Comparison of ENCODE assay signal across 19 cellular contexts in genomic region chr1:209849388-209849787, GRCh38. TPM values are rescaled to one million over a fixed set of nuclear protein-coding genes. Genes with fewer than 3 reads are reported as not detected.
A peak's percentile ranks its signal among the peaks of the same experiment; 100 is the strongest.
DNase-seq lines count a peak whose midpoint lies in the region; ATAC-seq and TF ChIP-seq lines count a peak whose summit lies in the region.
"Had no signal": no experiment of that assay in that cellular context is flagged by ENCODE, and none has a peak within 500 bp of the region (broad histone marks: within the 10 kb centered on the region; RNA-seq: fewer than 3 reads in every experiment).

No MANE protein-coding gene starts in this region.

- no TSS peak for BruUV-seq in IMR-90 (replicated peaks; lab: Mats Ljungman, UMichigan)

- peaks cover 35% of the 10 kb centered on the region for H3K36me3 Mint-ChIP-seq in activated CD4-positive, alpha-beta T cell treated with anti-CD3 and anti-CD28 coated beads for 36 hours (ENCODE audit: low read depth)

- no peaks in the 10 kb centered on the region for H3K27me3 Mint-ChIP-seq in activated CD4-positive, alpha-beta T cell treated with anti-CD3 and anti-CD28 coated beads for 36 hours

- H3K9me1 ChIP-seq in IMR-90 (ENCODE audit: insufficient read depth, low read length): peaks cover 9% of the 10 kb centered on the region

- DNase-seq in activated CD4-positive, alpha-beta T cell treated with anti-CD3 and anti-CD28 coated beads for 36 hours: no peak
- no peak for DNase-seq in activated CD4-positive, alpha-beta T cell treated with anti-CD3 and anti-CD28 coated beads, Interleukin-2, amount 50 U/mL, for 1 hour
- no peak for DNase-seq in IMR-90
- DNase-seq in esophagus muscularis mucosa (ENCODE audit: extremely low spot score): peak; percentile 62
- no peak for DNase-seq in SJCRH30
- DNase-seq: AML-193, Calu3, DMS79 treated with DMSO at 0.1 percent for 48 hours, KG1, MM.1S, NCI-H2029, NCI-H2227 treated with DMSO at 0.1 percent for 48 hours, NCI-H510A, RPMI8226, SHP77 had no signal

- H2BK20ac ChIP-seq in IMR-90 (ENCODE audit: low read depth, low read length): no peak overlapping the region

- TF ChIP-seq EP300 in esophagus muscularis mucosa (IDR thresholded peaks at IDR 0.05): no peak

- no peak overlapping the region for H4K91ac ChIP-seq in IMR-90 (ENCODE audit: insufficient read depth, low read depth, low read length)

- no peak for ATAC-seq in activated CD4-positive, alpha-beta T cell treated with anti-CD3 and anti-CD28 coated beads for 36 hours
- ATAC-seq in IMR-90 (ENCODE audit: low read depth): no peak
- ATAC-seq in HG03521 (IDR thresholded peaks at IDR 0.05; ENCODE audit: unreplicated experiment): no peak
- ATAC-seq in esophagus mucosa: no peak

- peak overlapping the region; percentile 32; the same call in 1 of the 2 replicates for H3K9ac ChIP-seq in BLaER1
- no peak overlapping the region for H3K9ac ChIP-seq in IMR-90 (ENCODE audit: low read depth, low read length)

- no peaks in the 10 kb centered on the region for H3K9me3 Mint-ChIP-seq in activated CD4-positive, alpha-beta T cell treated with anti-CD3 and anti-CD28 coated beads for 36 hours (ENCODE audit: low read depth)

- in situ Hi-C loops in IMR-90 (cut with MboI; ENCODE audit: low sequenced_read_pairs): no loop called here

- no peak overlapping the region for H3K56ac ChIP-seq in IMR-90 (ENCODE audit: extremely low read depth, insufficient read depth, low read length)

- peaks cover 73% of the 10 kb centered on the region for H3K4me1 ChIP-seq in BLaER1
- H3K4me1 ChIP-seq in IMR-90 (ENCODE audit: control insufficient read depth, insufficient read depth, low read length): no peaks in the 10 kb centered on the region
- H3K4me1 ChIP-seq in esophagus muscularis mucosa: no peaks in the 10 kb centered on the region
- H3K4me1 ChIP-seq in SJCRH30: no peaks in the 10 kb centered on the region

- WGBS in IMR-90 (ENCODE audit: extremely low coverage in 2 of 2, insufficient read length in 1 of 2), 2 experiments: no CpG with 5 or more reads among the region's 5 CpGs
- 87% methylated on average over 5 of the region's 5 CpGs for WGBS in esophagus muscularis mucosa

- peak overlapping the region; percentile 19 for H3K27ac Mint-ChIP-seq in activated CD4-positive, alpha-beta T cell treated with anti-CD3 and anti-CD28 coated beads for 36 hours

- H3K14ac ChIP-seq in IMR-90 (replicated peaks; ENCODE audit: low read depth, low read length): no peak overlapping the region

- TF ChIP-seq RAD21 in IMR-90 (IDR thresholded peaks at IDR 0.05; ENCODE audit: low read length): no peak

- TF ChIP-seq POLR2A in IMR-90 (IDR thresholded peaks at IDR 0.05; ENCODE audit: low read depth, low read length) (no peak), esophagus muscularis mucosa (IDR thresholded peaks at IDR 0.05; ENCODE audit: low read depth) (no peak)

- peak overlapping the region; percentile 80 for H3K27ac ChIP-seq in BLaER1
- no peak overlapping the region for H3K27ac ChIP-seq in IMR-90 (ENCODE audit: insufficient read depth, low read length)
- H3K27ac ChIP-seq in esophagus muscularis mucosa (replicated peaks in 1 of 4): no peak overlapping the region
- H3K27ac ChIP-seq in SJCRH30: no peak overlapping the region
- H3K27ac ChIP-seq: C4-2B had no signal

- H3K4me3 Mint-ChIP-seq in activated CD4-positive, alpha-beta T cell treated with anti-CD3 and anti-CD28 coated beads for 36 hours: no peak overlapping the region

- H4K8ac ChIP-seq in IMR-90 (ENCODE audit: low read depth in 2 of 2, low read length in 2 of 2): no peak overlapping the region

- H3K36me3 ChIP-seq in BLaER1 (peaks cover 79% of the 10 kb centered on the region), IMR-90 (ENCODE audit: control insufficient read depth, insufficient read depth, low read length) (peaks cover 32% of the 10 kb centered on the region), esophagus muscularis mucosa (peaks cover 32 to 96% (median 62%) of the 10 kb centered on the region in 4 donors), SJCRH30 (peaks cover 65% of the 10 kb centered on the region)

- intact Hi-C loops in activated CD4-positive, alpha-beta T cell treated with anti-CD3 and anti-CD28 coated beads for 36 hours (cut with DNase I, micrococcal nuclease): no loop called here
- intact Hi-C loops in IMR-90 (cut with micrococcal nuclease) (no loop called here), esophagus muscularis mucosa (cut with DNase I) (no loop called here)

- H4K5ac ChIP-seq in IMR-90 (ENCODE audit: low read depth, low read length): no peak overlapping the region

- H3K4ac ChIP-seq in IMR-90 (ENCODE audit: low read depth, low read length): no peak overlapping the region

- TF ChIP-seq CTCF in IMR-90 (conservative IDR thresholded peaks at IDR 0.05; ENCODE audit: low read depth, low read length): no peak
- no peak for TF ChIP-seq CTCF in esophagus muscularis mucosa (IDR thresholded peaks at IDR 0.05)

- no peak overlapping the region for H2BK5ac ChIP-seq in IMR-90 (ENCODE audit: low read depth, low read length, poor library complexity, severe bottlenecking)

- no peak overlapping the region for H2BK15ac ChIP-seq in IMR-90 (ENCODE audit: low read depth, low read length)

- POLR2A ChIA-PET in activated CD4-positive, alpha-beta T cell treated with anti-CD3 and anti-CD28 coated beads for 36 hours (lab: Charles Lee): no interaction called here
- POLR2A ChIA-PET in IMR-90 (lab: Charles Lee; ENCODE audit: unreplicated experiment): no interaction called here

- no peaks in the 10 kb centered on the region for H3K9me3 ChIP-seq in BLaER1
- no peaks in the 10 kb centered on the region for H3K9me3 ChIP-seq in IMR-90 (ENCODE audit: control insufficient read depth, insufficient read depth, low read length)
- H3K9me3 ChIP-seq in esophagus muscularis mucosa: no peaks in the 10 kb centered on the region
- no peaks in the 10 kb centered on the region for H3K9me3 ChIP-seq in SJCRH30 (replicated peaks)

- CTCF ChIA-PET in activated CD4-positive, alpha-beta T cell treated with anti-CD3 and anti-CD28 coated beads for 36 hours (lab: Charles Lee): interaction anchor here (0.6 to 3.0 kb wide), 9 partner anchors 10 to 558 kb away, joined by 3 to 14 read pairs (median 4); no protein-coding TSS in a partner anchor
- CTCF ChIA-PET in IMR-90 (lab: Yijun Ruan, JAX): interaction anchor here (1.4 kb wide), 1 partner anchor 11 kb away, joined by 9 read pairs; no protein-coding TSS in a partner anchor

- H3K18ac ChIP-seq in IMR-90 (ENCODE audit: low read depth, low read length): no peak overlapping the region

- no peaks in the 10 kb centered on the region for H4K20me1 ChIP-seq in BLaER1
- no peaks in the 10 kb centered on the region for H4K20me1 ChIP-seq in IMR-90 (ENCODE audit: insufficient read depth, low read length)

- H3K4me3 ChIP-seq in BLaER1 (no peak overlapping the region), IMR-90 (ENCODE audit: insufficient read depth, low read depth, low read length) (no peak overlapping the region), esophagus muscularis mucosa (no peak overlapping the region), SJCRH30 (no peak overlapping the region)

- H3K4me2 ChIP-seq in BLaER1 (peak overlapping the region; percentile 76), IMR-90 (ENCODE audit: low read depth, low read length) (no peak overlapping the region)

- H2AK9ac ChIP-seq in IMR-90 (replicated peaks; ENCODE audit: low read depth, low read length, poor library complexity): peak overlapping the region; percentile 7

- H2BK120ac ChIP-seq in IMR-90 (ENCODE audit: low read depth, low read length): no peak overlapping the region

- dilution Hi-C loops in IMR-90 (cut with HindIII; ENCODE audit: low sequenced_read_pairs, unreplicated experiment): no loop called here

- H3K4me1 Mint-ChIP-seq in activated CD4-positive, alpha-beta T cell treated with anti-CD3 and anti-CD28 coated beads for 36 hours: no peaks in the 10 kb centered on the region

- no peak overlapping the region for H3K23ac ChIP-seq in IMR-90 (ENCODE audit: low read depth, low read length)

- no peaks in the 10 kb centered on the region for H3K27me3 ChIP-seq in BLaER1
- no peaks in the 10 kb centered on the region for H3K27me3 ChIP-seq in IMR-90 (ENCODE audit: control insufficient read depth, insufficient read depth, low read length)
- H3K27me3 ChIP-seq in esophagus muscularis mucosa: no peaks in the 10 kb centered on the region
- no peaks in the 10 kb centered on the region for H3K27me3 ChIP-seq in SJCRH30

- H3K79me1 ChIP-seq in IMR-90 (ENCODE audit: low read depth in 1 of 2, low read length in 2 of 2): peaks cover 25 to 45% of the 10 kb centered on the region in 2 experiments

- H2AFZ ChIP-seq in IMR-90 (replicated peaks; ENCODE audit: low read length, poor library complexity): no peak overlapping the region

- no peak overlapping the region for H2AK5ac ChIP-seq in IMR-90 (ENCODE audit: low read depth, low read length)

TF ChIP-seq in IMR-90, 13 proteins besides CTCF, POLR2A, EP300 and RAD21 (continues in another document):
- no peak for TF ChIP-seq MAZ (IDR thresholded peaks at IDR 0.05; ENCODE audit: borderline replicate concordance, low read depth, low read length)
- TF ChIP-seq RFX5 (IDR thresholded peaks at IDR 0.05; ENCODE audit: low read depth, low read length): no peak
- TF ChIP-seq BHLHE40 (IDR thresholded peaks at IDR 0.05; ENCODE audit: low read depth, low read length): no peak
- TF ChIP-seq NFE2L2 (IDR thresholded peaks at IDR 0.05; ENCODE audit: low read depth, low read length): no peak
- no peak for TF ChIP-seq CEBPB (IDR thresholded peaks at IDR 0.05; ENCODE audit: low read depth, low read length)
- no peak for TF ChIP-seq CHD1 (IDR thresholded peaks at IDR 0.05; ENCODE audit: low read depth, low read length)

RNA-seq across cellular contexts. Expression of gene UTP25, which starts 21.6 kb away (rescaled TPM):
- total RNA-seq in activated CD4-positive, alpha-beta T cell treated with anti-CD3 and anti-CD28 coated beads for 36 hours: 10 to 100 TPM in 1 of 2 experiments, 1 to 10 TPM in 1; 9.4 to 10.4 TPM
- total RNA-seq in IMR-90 (2012; rRNA removed) (17.2 and 17.4 TPM in 2 replicates), esophagus muscularis mucosa (1 to 10 TPM; 3.7 to 8.0 (median 7.3) TPM), esophagus mucosa (4.9 TPM)
- polyA plus RNA-seq in IMR-90 (2012; rRNA removed): 6.9 and 7.1 TPM in 2 replicates
- 1.6 and 1.8 TPM in 2 replicates for polyA plus RNA-seq in IMR-90 (2012; cell fraction: cytosol; rRNA removed)
- polyA plus RNA-seq in IMR-90 (2012; cell fraction: nucleus; rRNA removed; ENCODE audit: low replicate concordance): 3.3 and 10.9 TPM in 2 replicates
- 13.3 and 14.2 TPM in 2 replicates for total RNA-seq in SJCRH30 (2014; rRNA removed; shearing (Covaris generic))

RNA-seq across cellular contexts. Expression of gene IRF6, which starts 43.4 kb away (rescaled TPM):
- total RNA-seq in activated CD4-positive, alpha-beta T cell treated with anti-CD3 and anti-CD28 coated beads for 36 hours: under 1 TPM; 0.11 to 0.14 TPM
- total RNA-seq in IMR-90 (2012; rRNA removed) (1.9 and 2.9 TPM in 2 replicates), esophagus muscularis mucosa (1 to 10 TPM in 1 of 4 donors, under 1 TPM in 3; 0.46 to 1.2 (median 0.75) TPM), esophagus mucosa (159 TPM)
- 1.2 and 1.7 TPM in 2 replicates for polyA plus RNA-seq in IMR-90 (2012; rRNA removed)
- polyA plus RNA-seq in IMR-90 (2012; cell fraction: cytosol; rRNA removed): 1.0 and 1.2 TPM in 2 replicates
- 1.2 and 1.3 TPM in 2 replicates for polyA plus RNA-seq in IMR-90 (2012; cell fraction: nucleus; rRNA removed; ENCODE audit: low replicate concordance)
- not detected in 2 replicates for total RNA-seq in SJCRH30 (2014; rRNA removed; shearing (Covaris generic))

Comparison
In these comparisons a context has a peak if more than half of its experiments do, and no peak if none do; other contexts are left out.
1. RNA of gene IRF6, which starts 43.4 kb away (total RNA-seq): 159 TPM in esophagus mucosa (single experiment); 1.9 to 2.9 TPM in IMR-90, 0.46 to 1.2 TPM in esophagus muscularis mucosa, 0.11 to 0.14 TPM in activated CD4-positive, alpha-beta T cell treated with anti-CD3 and anti-CD28 coated beads for 36 hours and not detected in SJCRH30; every median in the first group is over 10 times any median in the second.